8 cellular contexts compared by ENCODE assay signal in genomic region chr14:77053046-77053841, GRCh38. TPM values are rescaled to one million over a fixed set of nuclear protein-coding genes. Genes with fewer than 3 reads are reported as not detected.
DNase-seq lines count a peak whose midpoint lies in the region; ATAC-seq and TF ChIP-seq lines count a peak whose summit lies in the region.

No MANE protein-coding gene starts in this region.

- no peaks in the 10 kb centered on the region for H3K9me2 ChIP-seq in Loucy (replicated peaks; ENCODE audit: low read depth, low read length)

- H3K79me2 ChIP-seq in Loucy (ENCODE audit: insufficient read depth, low read length): no peaks in the 10 kb centered on the region

- H3K4me2 ChIP-seq in Loucy (ENCODE audit: low read depth, low read length, poor library complexity, severe bottlenecking): no peak overlapping the region

- no peaks in the 10 kb centered on the region for H3K9me3 ChIP-seq in Loucy (ENCODE audit: insufficient read depth, low read depth, low read length)
- peaks cover 0 to 8% of the 10 kb centered on the region in 2 donors for H3K9me3 ChIP-seq in left lung

- H3K4me3 ChIP-seq in Loucy (ENCODE audit: low read length, poor library complexity, severe bottlenecking) (no peak overlapping the region), left lung (no peak overlapping the region)

- H2AFZ ChIP-seq in Loucy (ENCODE audit: low read length): no peak overlapping the region

- H3K36me3 ChIP-seq in Loucy (ENCODE audit: insufficient read depth, low read length): no peaks in the 10 kb centered on the region
- H3K36me3 ChIP-seq in left lung: no peaks in the 10 kb centered on the region

- H3K4me1 ChIP-seq in Loucy (ENCODE audit: insufficient read depth, low read length, poor library complexity, severe bottlenecking) (peaks cover 6% of the 10 kb centered on the region), left lung (peaks cover 10 to 44% of the 10 kb centered on the region in 2 donors)

- no peaks in the 10 kb centered on the region for H3F3A ChIP-seq in Loucy (ENCODE audit: low read depth)

- no peaks in the 10 kb centered on the region for H4K20me1 ChIP-seq in Loucy (ENCODE audit: insufficient read depth, low read length, poor library complexity, severe bottlenecking)

- H3K27ac ChIP-seq in caudate nucleus (ENCODE audit: low read depth, low read length) (no peak overlapping the region), left lung (peak overlapping the region in 1 of 2 donors; percentile 38)

- intact Hi-C loops in left lung (cut with DNase I): loop anchor here in 1 of 2 donors (5.0 kb wide), 1 partner anchor 136 kb away; no protein-coding TSS in a partner anchor

- peak; percentile 45 for ATAC-seq in GM18861 (IDR thresholded peaks at IDR 0.05; ENCODE audit: unreplicated experiment)
- ATAC-seq in activated CD4-positive, CD25-positive, alpha-beta regulatory T cell treated with anti-CD3 and anti-CD28 coated beads, Interleukin-2, amount 50 U/mL, for 24 hours: peak; percentile 89 to 90
- ATAC-seq in left lung: peak; percentile 77

- H3K27me3 ChIP-seq in Loucy (ENCODE audit: insufficient read depth, low read length, poor library complexity, severe bottlenecking) (no peaks in the 10 kb centered on the region), left lung (no peaks in the 10 kb centered on the region)

- no peak overlapping the region for H3K9ac ChIP-seq in Loucy (ENCODE audit: low read depth, low read length, poor library complexity, severe bottlenecking)

- TF ChIP-seq CTCF in Loucy (conservative IDR thresholded peaks at IDR 0.05; ENCODE audit: low read length) (peak; percentile 100), left lung (IDR thresholded peaks at IDR 0.05) (peak; percentile 88 to 90)

- peak in 36 of 61 donors; percentile 8 to 58 (median 34) for DNase-seq in caudate nucleus (lab: John Stamatoyannopoulos, UW)
- DNase-seq in left lung: peak; percentile 68 to 91
- peak in 2 of 3 donors; percentile 59 to 69 for DNase-seq in stimulated activated CD4-positive, alpha-beta T cell treated with anti-CD3 and anti-CD28 coated beads, TNF-alpha, amount 100 ng/mL, for 48 hours (ENCODE audit: low read depth in 3 of 3)
- no peak for DNase-seq in NCI-H2029 treated with DMSO at 0.1 percent for 48 hours (lab: John Stamatoyannopoulos, UW)
- no peak for DNase-seq in NCI-H2171 (lab: John Stamatoyannopoulos, UW)

RNA-seq across cellular contexts. Expression of gene IRF2BPL, which starts 24.7 kb away (rescaled TPM):
- total RNA-seq in left lung: 10 to 100 TPM; 45.9 to 46.3 TPM

RNA-seq across cellular contexts. Expression of gene CIPC, which starts 44.8 kb away (rescaled TPM):
- total RNA-seq in left lung: 10 to 100 TPM; 18.6 to 19.8 TPM

Comparison
In these comparisons a context has a peak if more than half of its experiments do, and no peak if none do; other contexts are left out.
1. DNase-seq: peak in caudate nucleus (36 of 61), left lung (2 of 2) and stimulated activated CD4-positive, alpha-beta T cell treated with anti-CD3 and anti-CD28 coated beads, TNF-alpha, amount 100 ng/mL, for 48 hours (2 of 3); none in NCI-H2029 treated with DMSO at 0.1 percent for 48 hours (single experiment) and NCI-H2171 (single experiment).
2. Peak in every context shown above with its lines, with median percentiles within 50 percentile points of each other: ATAC-seq.